Comparison of ENCODE assay signal across 1 cellular context in genomic region chr15:59594991-59595390, GRCh38.
TF ChIP-seq lines count a peak whose summit lies in the region.

No MANE protein-coding gene starts in this region.

TF ChIP-seq in SK-N-SH, 30 proteins besides CTCF, POLR2A, EP300 and RAD21 (continued from another document):
- no peak for TF ChIP-seq FOXJ3 (CRISPR knock-in tag; IDR thresholded peaks at IDR 0.05)
- TF ChIP-seq TAF1 (IDR thresholded peaks at IDR 0.05; ENCODE audit: borderline replicate concordance, low read depth, low read length): no peak
- TF ChIP-seq GATA2 (CRISPR knock-in tag; IDR thresholded peaks at IDR 0.05): no peak
- no peak for TF ChIP-seq MAX (IDR thresholded peaks at IDR 0.05; ENCODE audit: low read depth)
